Comparison of ENCODE assay signal across 9 cellular contexts in the genomic region with DNA sequence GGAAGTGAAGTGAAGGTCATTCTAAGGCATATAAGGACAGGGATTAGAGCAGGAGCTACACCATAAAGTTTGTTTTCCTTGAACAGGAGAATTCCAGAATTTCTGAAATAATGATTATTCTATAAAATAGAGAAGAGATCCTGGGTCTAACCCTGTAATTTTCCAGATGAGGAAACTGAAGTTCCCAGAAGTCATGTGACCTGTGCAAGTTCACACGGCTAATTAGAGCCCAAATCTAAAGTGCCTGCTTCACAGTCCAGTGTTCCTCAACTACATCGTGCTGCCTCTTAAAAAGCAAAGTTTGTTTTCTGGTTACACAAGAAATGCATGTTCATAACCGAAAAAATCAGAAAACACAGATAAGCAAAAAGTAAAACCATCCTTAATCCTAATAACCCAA. TPM values are rescaled to one million over a fixed set of nuclear protein-coding genes. Genes with fewer than 3 reads are reported as not detected.
"Had no signal": no experiment of that assay in that cellular context is flagged by ENCODE, and none has a peak within 500 bp of the region (broad histone marks: within the 10 kb centered on the region; RNA-seq: fewer than 3 reads in every experiment).

No MANE protein-coding gene starts in this region.

- ATAC-seq: GM23338 had no signal

- H3K4me2 ChIP-seq: GM23338 had no signal

- FAIRE-seq: H1, H54, HTR-8/SVneo had no signal

- DNase-seq: H9, HCEC 1CT, IMR-90, KG1 had no signal

- H3K4me3 ChIP-seq: GM23338 had no signal

- H2AFZ ChIP-seq: GM23338 had no signal

RNA-seq across cellular contexts. Expression of a gene that starts 34.9 kb away (rescaled TPM):
- total RNA-seq: H9, HT-29 had no signal
